13 cellular contexts compared by ENCODE assay signal in the genomic region with DNA sequence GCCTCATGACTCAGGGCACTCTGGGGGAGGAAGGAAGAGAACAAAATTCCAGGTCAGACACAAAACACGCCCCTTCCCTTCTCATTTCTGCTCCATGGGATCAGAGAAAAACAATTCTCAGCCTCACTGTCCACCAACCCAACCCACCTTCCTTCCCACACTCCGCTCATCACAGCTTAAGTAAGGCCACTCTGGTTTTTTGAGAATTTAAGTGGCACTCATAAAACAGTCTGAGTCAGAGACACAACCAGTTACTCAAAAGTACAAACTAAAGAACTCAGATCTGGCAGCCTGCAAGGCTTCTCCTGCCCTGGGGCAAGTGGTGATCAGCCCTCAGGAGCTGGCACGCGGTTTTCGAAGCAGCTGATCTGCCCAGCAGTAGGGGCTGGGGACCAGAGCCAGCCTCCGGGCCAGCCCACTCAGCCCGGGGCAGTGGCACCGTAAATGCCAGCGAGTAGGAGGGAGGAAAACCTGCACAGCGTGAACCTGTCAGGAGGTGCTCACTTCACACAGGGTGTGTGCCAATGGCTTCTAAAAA. TPM values are rescaled to one million over a fixed set of nuclear protein-coding genes. Genes with fewer than 3 reads are reported as not detected.
DNase-seq lines count a peak whose midpoint lies in the region; ATAC-seq and TF ChIP-seq lines count a peak whose summit lies in the region.
"Had no signal": no experiment of that assay in that cellular context is flagged by ENCODE, and none has a peak within 500 bp of the region (broad histone marks: within the 10 kb centered on the region; RNA-seq: fewer than 3 reads in every experiment).

No MANE protein-coding gene starts in this region.

- H3K4me1 ChIP-seq in upper lobe of right lung, result peaks cover 6% of the 10 kb centered on the region

- no peaks in the 10 kb centered on the region for H3K36me3 ChIP-seq in upper lobe of right lung

- in situ Hi-C loops in KBM-7 (cut with MboI; ENCODE audit: low pct_unique_long_range_greater_than_20kb, low sequenced_read_pairs), result no loop called here

- no peaks in the 10 kb centered on the region for H3K9me3 ChIP-seq in upper lobe of right lung

- TF ChIP-seq CTCF in dorsolateral prefrontal cortex (IDR thresholded peaks at IDR 0.05 in 54 of 56, conservative IDR thresholded peaks at IDR 0.05 in 2 of 56; ENCODE audit: low read depth in 1 of 56, partially characterized antibody in 56 of 56), result no peak
- TF ChIP-seq CTCF in upper lobe of right lung (IDR thresholded peaks at IDR 0.05), result no peak

- H3K27me3 ChIP-seq in dorsolateral prefrontal cortex (peaks cover 0 to 9% (median 0%) of the 10 kb centered on the region in 45 donors), upper lobe of right lung (no peaks in the 10 kb centered on the region)

- peak; percentile 95 for ATAC-seq in upper lobe of right lung

- peak overlapping the region in 32 of 59 donors; percentile 1 to 64 (median 40) for H3K27ac ChIP-seq in dorsolateral prefrontal cortex
- no peak overlapping the region for H3K27ac ChIP-seq in upper lobe of right lung

- intact Hi-C loops in dorsolateral prefrontal cortex (cut with DNase I) (no loop called here), upper lobe of right lung (cut with DNase I) (loop anchor here (10.0 kb wide), 1 partner anchor 142 kb away; no protein-coding TSS in a partner anchor)

- peak; percentile 59 for DNase-seq in NCI-H226
- peak in 5 of 10 donors; percentile 27 to 90 (median 46) for DNase-seq in dorsolateral prefrontal cortex
- DNase-seq in kidney glomerular epithelial cell (lab: John Stamatoyannopoulos, UW), result peak; percentile 43
- peak; percentile 85 for DNase-seq in upper lobe of right lung
- no peak for DNase-seq in NCI-H526 (lab: John Stamatoyannopoulos, UW)
- no peak for DNase-seq in KBM-7
- no peak for DNase-seq in SW 1271 (lab: John Stamatoyannopoulos, UW)
- DNase-seq: DMS 273 treated with DMSO at 0.1 percent for 48 hours, foreskin melanocyte, H9, MM.1S, NCI-H748 treated with DMSO at 0.1 percent for 48 hours, T-helper 9 cell had no signal

- H3K4me3 ChIP-seq in dorsolateral prefrontal cortex, result no peak overlapping the region
- H3K4me3 ChIP-seq in upper lobe of right lung, result no peak overlapping the region

RNA-seq across cellular contexts. Expression of a gene that starts 39.1 kb away (rescaled TPM):
- 100 to 1,000 TPM in 116 of 120 experiments, 10 to 100 TPM in 4; 73.6 to 222 (median 138) TPM for total RNA-seq in dorsolateral prefrontal cortex
- total RNA-seq in upper lobe of right lung, result 144 TPM

Comparison
In these comparisons a context has a peak if more than half of its experiments do, and no peak if none do; other contexts are left out.
1. DNase-seq: peak in NCI-H226 (single experiment), kidney glomerular epithelial cell (single experiment) and upper lobe of right lung (single experiment); none in NCI-H526 (0 of 2), KBM-7 (single experiment) and SW 1271 (0 of 2).